ENCODE assay signal across 10 cellular contexts in the genomic region with DNA sequence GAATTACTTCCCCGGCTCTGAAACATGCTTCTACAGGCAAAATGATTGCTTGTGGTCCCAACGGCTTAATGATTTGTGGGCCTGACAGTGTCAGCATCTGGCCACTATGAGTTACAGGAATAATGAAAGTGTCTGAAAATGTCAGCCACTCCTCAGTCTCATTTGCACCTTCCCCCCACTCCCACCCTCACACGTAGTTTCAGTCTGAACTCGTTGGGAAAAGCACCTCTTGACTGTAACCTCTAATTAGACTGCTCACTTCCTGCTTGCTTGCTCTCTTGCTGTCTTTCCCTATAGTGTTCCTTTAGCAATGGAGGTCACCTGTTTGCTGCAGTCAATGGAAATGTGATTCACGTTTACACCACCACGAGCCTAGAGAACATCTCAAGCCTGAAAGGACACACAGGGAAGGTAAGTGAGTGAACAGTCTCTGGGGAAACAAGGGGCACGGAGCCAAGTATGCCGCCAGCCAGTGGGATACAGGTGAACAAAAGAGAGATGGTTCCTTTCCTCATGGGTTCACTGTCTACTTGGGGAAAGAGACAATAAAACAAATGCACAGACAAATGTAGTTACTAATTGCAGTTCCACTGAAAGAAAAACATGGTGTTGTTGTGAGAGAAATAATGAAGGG. TPM values are rescaled to one million over a fixed set of nuclear protein-coding genes. Genes with fewer than 3 reads are reported as not detected.
DNase-seq lines count a peak whose midpoint lies in the region; ATAC-seq and TF ChIP-seq lines count a peak whose summit lies in the region.
"Had no signal": no experiment of that assay in that cellular context is flagged by ENCODE, and none has a peak within 500 bp of the region (broad histone marks: within the 10 kb centered on the region; RNA-seq: fewer than 3 reads in every experiment).

No MANE protein-coding gene starts in this region.

- no peak for TF ChIP-seq POLR2A in gastroesophageal sphincter (IDR thresholded peaks at IDR 0.05)

- no peak for TF ChIP-seq CTCF in gastroesophageal sphincter (IDR thresholded peaks at IDR 0.05)

- H3K4me1 ChIP-seq in gastroesophageal sphincter, result no peaks in the 10 kb centered on the region

- H3K4me3 Mint-ChIP-seq in stimulated activated effector memory CD8-positive, alpha-beta T cell treated with anti-CD3 and anti-CD28 coated beads, Interleukin-12 subunit alpha, Interleukin-12 subunit beta, amount 100 ng/mL, for 72 hours, result no peak overlapping the region
- H3K4me3 Mint-ChIP-seq: activated CD4-positive, alpha-beta T cell treated with anti-CD3 and anti-CD28 coated beads, Interleukin-2, amount 10 ng/mL, durations not matched to agents 7 days and 5 days had no signal

- TF ChIP-seq EP300 in gastroesophageal sphincter (IDR thresholded peaks at IDR 0.05), result no peak

- peaks cover 0 to 4% (median 0%) of the 10 kb centered on the region in 3 donors for H3K9me3 ChIP-seq in gastroesophageal sphincter

- peaks cover 6% of the 10 kb centered on the region for H3K9me3 Mint-ChIP-seq in stimulated activated effector memory CD8-positive, alpha-beta T cell treated with anti-CD3 and anti-CD28 coated beads, Interleukin-12 subunit alpha, Interleukin-12 subunit beta, amount 100 ng/mL, for 72 hours

- WGBS in gastroesophageal sphincter (ENCODE audit: low coverage in 1 of 2), 2 donors, result 64% methylated on average over 8 of the region's 8 CpGs

- H3K4me3 ChIP-seq in gastroesophageal sphincter, result no peak overlapping the region
- H3K4me3 ChIP-seq: thoracic aorta had no signal

- ATAC-seq in HG02970 (IDR thresholded peaks at IDR 0.05; ENCODE audit: low FRiP score, unreplicated experiment), result peak; percentile 49
- ATAC-seq in stimulated activated effector memory CD8-positive, alpha-beta T cell treated with anti-CD3 and anti-CD28 coated beads, Interleukin-12 subunit alpha, Interleukin-12 subunit beta, amount 100 ng/mL, for 72 hours, result peak; percentile 79
- ATAC-seq in gastroesophageal sphincter, result no peak

- no peaks in the 10 kb centered on the region for H3K4me1 Mint-ChIP-seq in stimulated activated effector memory CD8-positive, alpha-beta T cell treated with anti-CD3 and anti-CD28 coated beads, Interleukin-12 subunit alpha, Interleukin-12 subunit beta, amount 100 ng/mL, for 72 hours
- H3K4me1 Mint-ChIP-seq: activated CD4-positive, alpha-beta T cell treated with anti-CD3 and anti-CD28 coated beads, Interleukin-2, amount 10 ng/mL, durations not matched to agents 7 days and 5 days had no signal

- no peaks in the 10 kb centered on the region for H3K27me3 ChIP-seq in gastroesophageal sphincter

- DNase-seq in activated CD4-positive, alpha-beta T cell treated with anti-CD3 and anti-CD28 coated beads for 48 hours, result peak; percentile 13
- no peak for DNase-seq in activated CD4-positive, alpha-beta T cell treated with anti-CD3 and anti-CD28 coated beads, Interleukin-2, amount 50 U/mL, for 1 hour
- peak; percentile 60 for DNase-seq in NCI-H2171 treated with DMSO at 0.1 percent for 48 hours (lab: John Stamatoyannopoulos, UW)
- DNase-seq in stimulated activated effector memory CD8-positive, alpha-beta T cell treated with anti-CD3 and anti-CD28 coated beads, Interleukin-12 subunit alpha, Interleukin-12 subunit beta, amount 100 ng/mL, for 72 hours (ENCODE audit: low spot score in 2 of 2), result peak in 1 of 2 donors; percentile 48
- no peak for DNase-seq in NCI-H82 treated with DMSO at 0.1 percent for 48 hours (lab: John Stamatoyannopoulos, UW; ENCODE audit: unreplicated experiment)
- DNase-seq in Kasumi-1 (lab: John Stamatoyannopoulos, UW), result no peak
- DNase-seq: activated CD4-positive, alpha-beta T cell treated with anti-CD3 and anti-CD28 coated beads, Interleukin-2, amount 10 ng/mL, durations not matched to agents 7 days and 5 days had no signal

- no peak overlapping the region for H3K27ac ChIP-seq in gastroesophageal sphincter
- H3K27ac ChIP-seq: thoracic aorta had no signal

- no peaks in the 10 kb centered on the region for H3K36me3 ChIP-seq in gastroesophageal sphincter
- H3K36me3 ChIP-seq: thoracic aorta had no signal

- H3K27ac Mint-ChIP-seq in stimulated activated effector memory CD8-positive, alpha-beta T cell treated with anti-CD3 and anti-CD28 coated beads, Interleukin-12 subunit alpha, Interleukin-12 subunit beta, amount 100 ng/mL, for 72 hours, result no peak overlapping the region
- H3K27ac Mint-ChIP-seq: activated CD4-positive, alpha-beta T cell treated with anti-CD3 and anti-CD28 coated beads, Interleukin-2, amount 10 ng/mL, durations not matched to agents 7 days and 5 days had no signal

- H3K36me3 Mint-ChIP-seq in stimulated activated effector memory CD8-positive, alpha-beta T cell treated with anti-CD3 and anti-CD28 coated beads, Interleukin-12 subunit alpha, Interleukin-12 subunit beta, amount 100 ng/mL, for 72 hours, result no peaks in the 10 kb centered on the region

RNA-seq across cellular contexts. Expression of gene CFAP57, which starts 27.1 kb away (rescaled TPM):
- not detected for total RNA-seq in gastroesophageal sphincter
- total RNA-seq: activated CD4-positive, alpha-beta T cell treated with anti-CD3 and anti-CD28 coated beads, Interleukin-2, amount 10 ng/mL, durations not matched to agents 7 days and 5 days had no signal

RNA-seq across cellular contexts. Expression of gene EBNA1BP2, which starts 27.1 kb away (rescaled TPM):
- 10 to 100 TPM; 41.7 to 60.9 (median 51.7) TPM for total RNA-seq in gastroesophageal sphincter

Comparison
In these comparisons a context has a peak if more than half of its experiments do, and no peak if none do; other contexts are left out.
1. DNase-seq: peak in activated CD4-positive, alpha-beta T cell treated with anti-CD3 and anti-CD28 coated beads for 48 hours (single experiment) and NCI-H2171 treated with DMSO at 0.1 percent for 48 hours (single experiment); none in activated CD4-positive, alpha-beta T cell treated with anti-CD3 and anti-CD28 coated beads, Interleukin-2, amount 50 U/mL, for 1 hour (single experiment), NCI-H82 treated with DMSO at 0.1 percent for 48 hours (single experiment) and Kasumi-1 (0 of 2).